ENCODE assay signal across 8 cellular contexts in genomic region chr10:46030091-46030937, GRCh38. TPM values are rescaled to one million over a fixed set of nuclear protein-coding genes. Genes with fewer than 3 reads are reported as not detected.
DNase-seq lines count a peak whose midpoint lies in the region; ATAC-seq and TF ChIP-seq lines count a peak whose summit lies in the region.

Gene NCOA4 (minus strand): TSS chr10:46030623. CDS start chr10:46016680, 13,943 bp downstream.

- H3K9me3 ChIP-seq in heart right ventricle = no peaks in the 10 kb centered on the region
- no peaks in the 10 kb centered on the region for H3K9me3 ChIP-seq in upper lobe of right lung

- peak within 1 kb of the TSS; percentile 96 for H3K4me3 ChIP-seq in GM12875 (ENCODE audit: low read depth, low read length)
- H3K4me3 ChIP-seq in heart right ventricle = peak within 1 kb of the TSS; percentile 71 to 97 (median 86)
- H3K4me3 ChIP-seq in upper lobe of right lung = peak within 1 kb of the TSS; percentile 96

- H3K27me3 ChIP-seq in heart right ventricle (no peaks in the 10 kb centered on the region), upper lobe of right lung (no peaks in the 10 kb centered on the region)

- TF ChIP-seq CTCF in GM12875 (IDR thresholded peaks at IDR 0.05; ENCODE audit: borderline replicate concordance, insufficient read depth, low read depth, low read length) = peak; percentile 83
- peak; percentile 43 to 84 (median 76) for TF ChIP-seq CTCF in heart right ventricle (IDR thresholded peaks at IDR 0.05)
- TF ChIP-seq CTCF in upper lobe of right lung (IDR thresholded peaks at IDR 0.05) = peak; percentile 75

- H3K27ac ChIP-seq in adipose tissue (ENCODE audit: low read depth, low read length) (peak within 1 kb of the TSS; percentile 71), heart right ventricle (peak within 1 kb of the TSS; percentile 84 to 98 (median 96)), upper lobe of right lung (peak within 1 kb of the TSS; percentile 90)

- H3K4me1 ChIP-seq in heart right ventricle (peaks cover 15 to 56% (median 49%) of the 10 kb centered on the region in 9 donors), upper lobe of right lung (peaks cover 48% of the 10 kb centered on the region)

- peak; percentile 96 for ATAC-seq in HG02798 (IDR thresholded peaks at IDR 0.05; ENCODE audit: poor library complexity, unreplicated experiment)
- ATAC-seq in heart right ventricle = peak; percentile 98 to 99 (median 98)
- peak; percentile 98 for ATAC-seq in upper lobe of right lung

- peaks cover 0 to 11% (median 0%) of the 10 kb centered on the region in 9 donors for H3K36me3 ChIP-seq in heart right ventricle
- H3K36me3 ChIP-seq in upper lobe of right lung = peaks cover 8% of the 10 kb centered on the region

- intact Hi-C loops in heart right ventricle (cut with DNase I) = no loop called here
- intact Hi-C loops in posterior vena cava (cut with DNase I) = no loop called here
- intact Hi-C loops in upper lobe of right lung (cut with DNase I) = no loop called here

- WGBS in adipose tissue, 3 donors = 1% methylated on average over 54 to 59 of the region's 59 CpGs
- WGBS in heart right ventricle, 2 donors = 1 to 2% methylated on average over 53 to 59 of the region's 59 CpGs

- DNase-seq in NCI-H1417 treated with DMSO at 0.1 percent for 48 hours (lab: John Stamatoyannopoulos, UW) = peak; percentile 69
- DNase-seq in T follicular helper cell (ENCODE audit: low read depth) = peak; percentile 97
- peak; percentile 98 to 99 for DNase-seq in heart right ventricle
- peak; percentile 100 for DNase-seq in posterior vena cava (ENCODE audit: low spot score)
- peak; percentile 98 for DNase-seq in upper lobe of right lung

RNA-seq across cellular contexts. Expression of gene NCOA4, which starts in this region (rescaled TPM):
- polyA plus RNA-seq in adipose tissue = 10 to 100 TPM; 38.3 to 80.5 (median 76.5) TPM
- 100 to 1,000 TPM; 224 to 287 (median 259) TPM for total RNA-seq in heart right ventricle
- polyA plus RNA-seq in heart right ventricle = 10 to 100 TPM; 36.7 to 60.2 TPM
- 100 to 1,000 TPM in 1 of 2 donors, 10 to 100 TPM in 1; 99.0 to 123 TPM for total RNA-seq in posterior vena cava
- 187 TPM for total RNA-seq in upper lobe of right lung

Comparison
In these comparisons a context has a peak if more than half of its experiments do, and no peak if none do; other contexts are left out.
1. Peak in every context shown above with its lines: DNase-seq, ATAC-seq, H3K4me3 ChIP-seq and H3K27ac ChIP-seq.